In genomic region chrX:37453821-37454220, GRCh38 we compare ENCODE assay signal across 1 cellular context.
TF ChIP-seq lines count a peak whose summit lies in the region.

No MANE protein-coding gene starts in this region.

TF ChIP-seq in A549, 52 proteins besides CTCF, POLR2A, EP300 and RAD21 (continued from another document):
- TF ChIP-seq BCL3 (IDR thresholded peaks at IDR 0.05) (no peak), MAFK (IDR thresholded peaks at IDR 0.05; ENCODE audit: partially characterized antibody) (no peak), EHMT2 (IDR thresholded peaks at IDR 0.05; ENCODE audit: low read depth) (no peak), HOXB5 (CRISPR knock-in tag; IDR thresholded peaks at IDR 0.05) (no peak), GATA3 (IDR thresholded peaks at IDR 0.05; ENCODE audit: borderline replicate concordance) (no peak), EHF (CRISPR knock-in tag; IDR thresholded peaks at IDR 0.05) (no peak), ZC3H11A (IDR thresholded peaks at IDR 0.05) (no peak), CEBPB (IDR thresholded peaks at IDR 0.05) (no peak), RARB (CRISPR knock-in tag; IDR thresholded peaks at IDR 0.05) (no peak), PHF8 (IDR thresholded peaks at IDR 0.05; ENCODE audit: borderline replicate concordance, low read depth) (no peak), ZSCAN20 (CRISPR knock-in tag; IDR thresholded peaks at IDR 0.05) (no peak), HOXB13 (CRISPR knock-in tag; IDR thresholded peaks at IDR 0.05; ENCODE audit: low read depth) (no peak), CBX8 (IDR thresholded peaks at IDR 0.05) (no peak)
TF ChIP-seq in A549: peak in this region for 0.
